ENCODE assay signal across 8 cellular contexts in the genomic region with DNA sequence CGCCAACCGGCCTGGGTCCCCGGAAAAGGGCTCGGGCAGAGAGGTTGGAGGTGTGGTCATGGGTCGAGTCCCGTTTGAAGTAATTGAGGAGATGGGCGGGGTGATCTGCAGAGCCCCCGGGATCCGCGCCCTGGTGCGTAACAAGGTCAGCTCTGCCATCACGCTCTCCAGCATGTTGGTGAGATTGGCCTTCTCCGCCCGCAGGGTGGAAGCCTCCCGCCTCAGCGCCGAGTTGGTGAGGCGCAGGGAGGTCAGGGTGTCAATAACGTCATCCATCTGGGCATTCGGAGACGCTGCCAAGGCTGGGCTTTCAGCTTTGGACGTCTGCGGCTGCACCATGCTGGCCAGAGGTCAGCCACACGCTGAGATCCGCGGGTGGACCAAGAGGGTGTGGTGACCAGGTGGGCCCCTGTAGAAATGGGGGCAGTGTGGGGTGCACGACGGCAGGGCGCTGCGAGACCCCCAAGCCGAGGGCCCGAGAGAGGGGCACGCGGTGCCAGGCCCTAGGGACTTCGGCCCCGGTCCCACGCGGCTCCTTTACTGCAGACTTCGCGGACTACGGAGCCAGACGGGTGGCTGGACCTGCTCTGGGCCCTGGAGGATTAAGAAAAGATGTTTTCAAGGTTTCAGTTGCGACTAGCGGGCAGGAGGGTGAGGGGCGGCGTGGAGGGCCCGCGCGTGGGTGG. TPM values are rescaled to one million over a fixed set of nuclear protein-coding genes. Genes with fewer than 3 reads are reported as not detected.
DNase-seq lines count a peak whose midpoint lies in the region; ATAC-seq and TF ChIP-seq lines count a peak whose summit lies in the region.

No MANE protein-coding gene starts in this region.

- H3F3A ChIP-seq in SK-N-SH (replicated peaks; ENCODE audit: insufficient read depth), result no peaks in the 10 kb centered on the region

- peak overlapping the region; percentile 65 to 73 for H3K27ac ChIP-seq in SK-N-SH (ENCODE audit: low read depth in 2 of 2, low read length in 1 of 2)
- H3K27ac ChIP-seq in esophagus squamous epithelium, result peak overlapping the region; percentile 63 to 92 (median 80)

- H3K4me3 ChIP-seq in SK-N-SH (ENCODE audit: low read depth in 2 of 2, low read length in 1 of 2) (peak overlapping the region; percentile 82 to 83), esophagus squamous epithelium (peak overlapping the region; percentile 56 to 93 (median 75))

- peak overlapping the region; percentile 81 for H3K4me3 Mint-ChIP-seq in nephron progenitor cell

- TF ChIP-seq EP300 in SK-N-SH (IDR thresholded peaks at IDR 0.05; ENCODE audit: borderline replicate concordance in 1 of 2, low read depth in 1 of 2, low read length in 1 of 2), result no peak

- WGBS in SK-N-SH (ENCODE audit: low lambda C conversion rate), result 43% methylated on average over 15 of the region's 49 CpGs
- WGBS in esophagus squamous epithelium, 2 donors, result 0 to 89% methylated on average over 3 to 12 of the region's 49 CpGs

- peaks cover 35% of the 10 kb centered on the region for H3K79me2 ChIP-seq in SK-N-SH (ENCODE audit: insufficient read depth)

- intact Hi-C loops in esophagus squamous epithelium (cut with DNase I), result no loop called here

- no peak for TF ChIP-seq RAD21 in SK-N-SH (IDR thresholded peaks at IDR 0.05; ENCODE audit: low read length)

- CTCF ChIA-PET in SK-N-SH (lab: Yijun Ruan, JAX), result interaction anchor here (1.1 kb wide), 1 partner anchor 416 kb away, joined by 4 read pairs; no protein-coding TSS in a partner anchor

- no peak for ATAC-seq in GM21786 (IDR thresholded peaks at IDR 0.05; ENCODE audit: unreplicated experiment)

- peak overlapping the region; percentile 81; the same call in 1 of the 2 replicates for H2AFZ ChIP-seq in SK-N-SH (ENCODE audit: low read depth)

- no peaks in the 10 kb centered on the region for H3K9me2 ChIP-seq in SK-N-SH

- H3K9me3 ChIP-seq in SK-N-SH (no peaks in the 10 kb centered on the region), esophagus squamous epithelium (no peaks in the 10 kb centered on the region)

- peak; percentile 62 for DNase-seq in DMS53 (lab: John Stamatoyannopoulos, UW)
- no peak for DNase-seq in DMS53 treated with DMSO at 0.1 percent for 48 hours (lab: John Stamatoyannopoulos, UW; ENCODE audit: unreplicated experiment)
- DNase-seq in SK-N-SH, result peak; percentile 64
- DNase-seq in esophagus squamous epithelium (lab: John Stamatoyannopoulos, UW), result no peak
- no peak for DNase-seq in nephron progenitor cell
- DNase-seq in NCI-H128 (lab: John Stamatoyannopoulos, UW; ENCODE audit: unreplicated experiment), result no peak
- DNase-seq in dedifferentiated amniotic fluid mesenchymal stem cell (ENCODE audit: extremely low spot score), result no peak

- H3K36me3 ChIP-seq in SK-N-SH (replicated peaks in 1 of 2; ENCODE audit: control insufficient read depth in 1 of 2, insufficient read depth in 2 of 2, low read length in 1 of 2), result peaks cover 0 to 31% of the 10 kb centered on the region in 2 experiments
- peaks cover 0 to 8% (median 0%) of the 10 kb centered on the region in 3 donors for H3K36me3 ChIP-seq in esophagus squamous epithelium

- peaks cover 57% of the 10 kb centered on the region for H3K36me3 Mint-ChIP-seq in nephron progenitor cell (ENCODE audit: low read depth)

- H3K9ac ChIP-seq in SK-N-SH, result peak overlapping the region; percentile 95

- TF ChIP-seq POLR2A in esophagus squamous epithelium (IDR thresholded peaks at IDR 0.05), result no peak

- POLR2A ChIA-PET in SK-N-SH (lab: Yijun Ruan, JAX), result no interaction called here

- H3K27me3 Mint-ChIP-seq in nephron progenitor cell (ENCODE audit: low read depth, poor library complexity), result peaks cover 5% of the 10 kb centered on the region

- H3K27ac Mint-ChIP-seq in nephron progenitor cell, result peak overlapping the region; percentile 69

- peak overlapping the region; percentile 97 for H3K4me2 ChIP-seq in SK-N-SH

- peaks cover 32% of the 10 kb centered on the region for H3K4me1 Mint-ChIP-seq in nephron progenitor cell

- H3K4me1 ChIP-seq in SK-N-SH (ENCODE audit: control insufficient read depth in 1 of 2, insufficient read depth in 2 of 2, low read depth in 1 of 2, low read length in 1 of 2), result peaks cover 0 to 31% of the 10 kb centered on the region in 2 experiments; a peak in 1 of 4 replicates
- peaks cover 8 to 40% (median 14%) of the 10 kb centered on the region in 3 donors for H3K4me1 ChIP-seq in esophagus squamous epithelium

- TF ChIP-seq CTCF in SK-N-SH (IDR thresholded peaks at IDR 0.05), result no peak
- no peak for TF ChIP-seq CTCF in esophagus squamous epithelium (IDR thresholded peaks at IDR 0.05)
- TF ChIP-seq CTCF in nephron progenitor cell (IDR thresholded peaks at IDR 0.05), result no peak

- H3K27me3 ChIP-seq in SK-N-SH (ENCODE audit: insufficient read depth) (no peaks in the 10 kb centered on the region), esophagus squamous epithelium (peaks cover 0 to 11% (median 0%) of the 10 kb centered on the region in 4 donors)

- H3K9me3 Mint-ChIP-seq in nephron progenitor cell, result peaks cover 36% of the 10 kb centered on the region

- peaks cover 6% of the 10 kb centered on the region; the same call in 1 of the 2 replicates for H4K20me1 ChIP-seq in SK-N-SH (ENCODE audit: insufficient read depth)

TF ChIP-seq in SK-N-SH, 30 proteins besides CTCF, POLR2A, EP300 and RAD21:
- TF ChIP-seq, protein P1, sequence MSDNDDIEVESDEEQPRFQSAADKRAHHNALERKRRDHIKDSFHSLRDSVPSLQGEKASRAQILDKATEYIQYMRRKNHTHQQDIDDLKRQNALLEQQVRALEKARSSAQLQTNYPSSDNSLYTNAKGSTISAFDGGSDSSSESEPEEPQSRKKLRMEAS (IDR thresholded peaks at IDR 0.05; ENCODE audit: low read depth), result 0 out of 2 replicates have a peak, but pooled peaks have one; percentile 25
- TF ChIP-seq USF1 (IDR thresholded peaks at IDR 0.05; ENCODE audit: borderline replicate concordance, low read depth), result no peak
- no peak for TF ChIP-seq SMC3 (IDR thresholded peaks at IDR 0.05; ENCODE audit: low read depth, low read length)
- TF ChIP-seq, protein P2, sequence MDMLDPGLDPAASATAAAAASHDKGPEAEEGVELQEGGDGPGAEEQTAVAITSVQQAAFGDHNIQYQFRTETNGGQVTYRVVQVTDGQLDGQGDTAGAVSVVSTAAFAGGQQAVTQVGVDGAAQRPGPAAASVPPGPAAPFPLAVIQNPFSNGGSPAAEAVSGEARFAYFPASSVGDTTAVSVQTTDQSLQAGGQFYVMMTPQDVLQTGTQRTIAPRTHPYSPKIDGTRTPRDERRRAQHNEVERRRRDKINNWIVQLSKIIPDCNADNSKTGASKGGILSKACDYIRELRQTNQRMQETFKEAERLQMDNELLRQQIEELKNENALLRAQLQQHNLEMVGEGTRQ (IDR thresholded peaks at IDR 0.05; ENCODE audit: borderline replicate concordance, low read depth, low read length), result no peak
- TF ChIP-seq MXI1 (IDR thresholded peaks at IDR 0.05; ENCODE audit: low read depth, low read length), result 0 out of 2 replicates have a peak, but pooled peaks have one; percentile 19
- no peak for TF ChIP-seq JUND (IDR thresholded peaks at IDR 0.05)
- no peak for TF ChIP-seq RFX5 (IDR thresholded peaks at IDR 0.05; ENCODE audit: low read length)

RNA-seq across cellular contexts. Expression of gene RTL6, which starts 0.7 kb away (rescaled TPM):
- 14.7 and 16.1 TPM in 2 replicates for polyA plus RNA-seq in SK-N-SH (2012; rRNA removed)
- polyA plus RNA-seq in SK-N-SH (2012; cell fraction: cytosol; rRNA removed), result 11.9 and 15.7 TPM in 2 replicates
- 13.5 and 13.9 TPM in 2 replicates for polyA plus RNA-seq in SK-N-SH (2012; cell fraction: nucleus; rRNA removed)
- 10 to 100 TPM in 1 of 4 donors, 1 to 10 TPM in 3; 6.7 to 16.6 (median 8.4) TPM for total RNA-seq in esophagus squamous epithelium

Comparison
In these comparisons a context has a peak if more than half of its experiments do, and no peak if none do; other contexts are left out.
1. DNase-seq: peak in DMS53 (single experiment) and SK-N-SH (single experiment); none in DMS53 treated with DMSO at 0.1 percent for 48 hours (single experiment), esophagus squamous epithelium (single experiment), nephron progenitor cell (single experiment), NCI-H128 (single experiment) and dedifferentiated amniotic fluid mesenchymal stem cell (single experiment).